ENCODE assay signal across 10 cellular contexts in the genomic region with DNA sequence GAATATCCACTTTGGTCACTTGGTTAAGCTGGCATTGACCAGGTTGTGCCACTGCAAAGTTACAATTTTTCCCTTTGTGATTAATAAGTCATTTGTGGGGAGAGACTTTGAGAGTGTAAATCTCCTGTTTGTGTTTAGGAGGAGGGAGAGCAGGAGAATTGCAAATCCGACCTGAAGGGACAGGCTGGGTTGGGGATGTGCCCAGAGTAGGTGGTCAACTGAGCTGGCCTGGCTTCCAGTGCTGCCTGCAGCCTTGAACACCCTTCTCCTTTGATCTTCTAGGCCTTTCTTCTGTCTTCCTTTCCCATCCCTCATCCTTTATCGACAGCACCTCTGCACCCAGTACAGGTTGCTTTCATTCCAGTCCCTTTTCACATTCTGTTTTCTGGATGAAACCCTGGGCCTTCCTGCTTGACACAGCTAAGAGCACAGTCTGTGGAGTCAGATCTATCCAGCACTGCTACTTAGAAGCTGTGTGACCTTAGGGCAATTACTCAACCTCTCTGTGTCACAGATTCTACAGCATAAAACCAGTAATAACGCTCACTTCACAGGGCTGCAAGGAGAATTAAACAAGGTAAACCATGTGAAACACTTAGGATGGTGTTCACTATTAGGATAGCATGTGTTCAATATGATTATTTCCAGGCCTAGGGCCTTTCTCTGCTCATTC. TPM values are rescaled to one million over a fixed set of nuclear protein-coding genes. Genes with fewer than 3 reads are reported as not detected.
DNase-seq lines count a peak whose midpoint lies in the region; TF ChIP-seq lines count a peak whose summit lies in the region.
"Had no signal": no experiment of that assay in that cellular context is flagged by ENCODE, and none has a peak within 500 bp of the region (broad histone marks: within the 10 kb centered on the region; RNA-seq: fewer than 3 reads in every experiment).

No MANE protein-coding gene starts in this region.

- in situ Hi-C loops in mammary epithelial cell (cut with MboI; ENCODE audit: low sequenced_read_pairs in 2 of 2) = no loop called here

- no peaks in the 10 kb centered on the region for H3K9me2 ChIP-seq in neural cell (ENCODE audit: insufficient read depth, low read length)

- no peak overlapping the region for H3K4me3 ChIP-seq in KMS-11 (IDR thresholded peaks at IDR 0.05; ENCODE audit: insufficient read depth, low read depth, low read length)
- H3K4me3 ChIP-seq in mammary epithelial cell (replicated peaks in 1 of 3; ENCODE audit: insufficient read depth in 1 of 3, low read depth in 2 of 3, low read length in 3 of 3) = no peak overlapping the region
- peak overlapping the region; percentile 68 for H3K4me3 ChIP-seq in neural cell (ENCODE audit: low read length)

- no peak for TF ChIP-seq CTCF in Calu3 (IDR thresholded peaks at IDR 0.05; ENCODE audit: unreplicated experiment)
- TF ChIP-seq CTCF in KMS-11 (conservative IDR thresholded peaks at IDR 0.05; ENCODE audit: low read depth, low read length) = no peak
- no peak for TF ChIP-seq CTCF in mammary epithelial cell (conservative IDR thresholded peaks at IDR 0.05 in 1 of 2, IDR thresholded peaks at IDR 0.05 in 1 of 2; ENCODE audit: extremely low read depth in 1 of 2, insufficient read depth in 1 of 2, low read depth in 1 of 2, low read length in 2 of 2)
- TF ChIP-seq CTCF in neural cell (IDR thresholded peaks at IDR 0.05; ENCODE audit: poor library complexity, severe bottlenecking) = no peak

- no peaks in the 10 kb centered on the region for H3K9me3 Mint-ChIP-seq in Calu3 (ENCODE audit: low read depth, unreplicated experiment)

- no peak for DNase-seq in Calu3
- DNase-seq in mammary epithelial cell = no peak
- no peak for DNase-seq in nucleus accumbens (lab: John Stamatoyannopoulos, UW)
- no peak for DNase-seq in NCI-H446 (lab: John Stamatoyannopoulos, UW)
- no peak for DNase-seq in NCI-H1694 (lab: John Stamatoyannopoulos, UW)
- DNase-seq in amniotic stem cell (lab: John Stamatoyannopoulos, UW) = no peak
- DNase-seq: DMS79 treated with DMSO at 0.1 percent for 48 hours had no signal

- no peaks in the 10 kb centered on the region for H4K20me1 ChIP-seq in KMS-11 (ENCODE audit: insufficient read depth)
- H4K20me1 ChIP-seq in mammary epithelial cell (ENCODE audit: insufficient read depth, low read length) = no peaks in the 10 kb centered on the region
- no peaks in the 10 kb centered on the region for H4K20me1 ChIP-seq in neural cell (ENCODE audit: insufficient read depth)

- TF ChIP-seq RAD21 in neural cell (conservative IDR thresholded peaks at IDR 0.05) = no peak

- BruUV-seq in Calu3 (replicated peaks; lab: Mats Ljungman, UMichigan) = no TSS peak
- BruUV-seq in mammary epithelial cell (replicated peaks; lab: Mats Ljungman, UMichigan) = no TSS peak

- H3K9ac ChIP-seq in KMS-11 (no peak overlapping the region), mammary epithelial cell (ENCODE audit: insufficient read depth, low read length) (no peak overlapping the region), neural cell (ENCODE audit: low read length) (no peak overlapping the region)

- peak overlapping the region; percentile 76 for H3K4me3 Mint-ChIP-seq in Calu3 (ENCODE audit: low read depth, unreplicated experiment)

- WGBS in mammary epithelial cell (ENCODE audit: low coverage, missing lambda C conversion rate) = 28% methylated on average over 3 of the region's 3 CpGs

- peaks cover 52% of the 10 kb centered on the region for H3K27me3 Mint-ChIP-seq in Calu3 (ENCODE audit: unreplicated experiment)

- H2AFZ ChIP-seq in KMS-11 (ENCODE audit: low read depth) = peak overlapping the region; percentile 94
- H2AFZ ChIP-seq in mammary epithelial cell (ENCODE audit: low read depth, low read length) = peak overlapping the region; percentile 99
- no peak overlapping the region for H2AFZ ChIP-seq in neural cell (ENCODE audit: low read depth, low read length)

- peaks cover 21% of the 10 kb centered on the region for H3K4me1 Mint-ChIP-seq in Calu3 (ENCODE audit: low read depth, unreplicated experiment)

- H3K27ac ChIP-seq in KMS-11 (no peak overlapping the region), mammary epithelial cell (ENCODE audit: insufficient read depth, low read depth, low read length) (no peak overlapping the region), neural cell (ENCODE audit: low read length) (no peak overlapping the region)

- H3K9me3 ChIP-seq in mammary epithelial cell (replicated peaks; ENCODE audit: insufficient read depth, low read length) (no peaks in the 10 kb centered on the region), neural cell (ENCODE audit: low read length) (no peaks in the 10 kb centered on the region)
- H3K9me3 ChIP-seq: left ventricle myocardium inferior had no signal

- peaks cover 20% of the 10 kb centered on the region for H3K4me1 ChIP-seq in KMS-11 (ENCODE audit: low read depth, poor library complexity, severe bottlenecking)
- peaks cover 16% of the 10 kb centered on the region for H3K4me1 ChIP-seq in mammary epithelial cell (ENCODE audit: insufficient read depth, low read length)

- dilution Hi-C loops in mammary epithelial cell (cut with HindIII; ENCODE audit: low sequenced_read_pairs) = no loop called here

- H3K27me3 ChIP-seq in KMS-11 (ENCODE audit: insufficient read depth, low read depth) (no peaks in the 10 kb centered on the region), mammary epithelial cell (ENCODE audit: insufficient read depth, low read length) (no peaks in the 10 kb centered on the region), neural cell (ENCODE audit: insufficient read depth, low read depth, low read length) (no peaks in the 10 kb centered on the region)

- H3K79me2 ChIP-seq in KMS-11 (ENCODE audit: insufficient read depth, low read depth) (peaks cover 24% of the 10 kb centered on the region), mammary epithelial cell (ENCODE audit: insufficient read depth, low read length) (peaks cover 36% of the 10 kb centered on the region), neural cell (replicated peaks; ENCODE audit: insufficient read depth, low read length) (peaks cover 14% of the 10 kb centered on the region)

- intact Hi-C loops in Calu3 (cut with micrococcal nuclease; ENCODE audit: unreplicated experiment) = loop anchor here (10.0 kb wide), 1 partner anchor 106 kb away; no protein-coding TSS in a partner anchor
- intact Hi-C loops in mammary epithelial cell (cut with micrococcal nuclease) = loop anchor here (2.0 to 5.0 kb wide), 4 partner anchors 38 to 108 kb away; partner anchors contain the start of gene CFAP20

- peak overlapping the region; percentile 85 for H3K27ac Mint-ChIP-seq in Calu3 (ENCODE audit: unreplicated experiment)

- no peaks in the 10 kb centered on the region for H3F3A ChIP-seq in neural cell (ENCODE audit: insufficient read depth, low read length, poor library complexity, severe bottlenecking)

- H3K36me3 ChIP-seq in KMS-11 (ENCODE audit: insufficient read depth) (peaks cover 8% of the 10 kb centered on the region; the same call in 1 of the 2 replicates), mammary epithelial cell (ENCODE audit: insufficient read depth, low read length) (peaks cover 11% of the 10 kb centered on the region), neural cell (ENCODE audit: insufficient read depth, low read length) (peaks cover 3% of the 10 kb centered on the region)

- no peak for TF ChIP-seq EP300 in neural cell (conservative IDR thresholded peaks at IDR 0.05; ENCODE audit: poor library complexity, severe bottlenecking)

- CTCF ChIA-PET in Calu3 (lab: Charles Lee) = interaction anchor here (1.3 kb wide), 1 partner anchor 51 kb away, joined by 3 read pairs; a partner anchor contains a TSS
- CTCF ChIA-PET in mammary epithelial cell (lab: Charles Lee; ENCODE audit: low non-redundant PET) = no interaction called here

- H3K4me2 ChIP-seq in KMS-11 = peak overlapping the region; percentile 30; the same call in 1 of the 2 replicates
- H3K4me2 ChIP-seq in mammary epithelial cell (ENCODE audit: insufficient read depth, low read depth, low read length) = no peak overlapping the region
- no peak overlapping the region for H3K4me2 ChIP-seq in neural cell (ENCODE audit: low read length)

- peaks cover 37% of the 10 kb centered on the region for H3K36me3 Mint-ChIP-seq in Calu3 (ENCODE audit: insufficient read depth, unreplicated experiment)

TF ChIP-seq in neural cell, 6 proteins besides CTCF, POLR2A, EP300 and RAD21:
- TF ChIP-seq TAF1 (IDR thresholded peaks at IDR 0.05; ENCODE audit: low read depth) (no peak), MXI1 (conservative IDR thresholded peaks at IDR 0.05; ENCODE audit: poor library complexity, severe bottlenecking) (no peak), EZH2 (IDR thresholded peaks at IDR 0.05; ENCODE audit: borderline replicate concordance, insufficient read depth, low read length, poor library complexity, severe bottlenecking) (no peak), REST (IDR thresholded peaks at IDR 0.05; ENCODE audit: borderline replicate concordance) (no peak)

RNA-seq across cellular contexts. Expression of gene CSNK2A2, which starts 1.0 kb away (rescaled TPM):
- 81.6 and 85.9 TPM in 2 replicates for total RNA-seq in Calu3 (2022)
- 10 to 100 TPM; 29.3 to 79.7 TPM for total RNA-seq in mammary epithelial cell
- polyA plus RNA-seq in mammary epithelial cell = 41.3 TPM
- 127 TPM for polyA minus RNA-seq in mammary epithelial cell
- 36.7 and 38.4 TPM in 2 replicates for polyA plus RNA-seq in neural cell
- 38.0 and 54.4 TPM in 2 replicates for polyA minus RNA-seq in neural cell
